In genomic region chr1:220113136-220113695, GRCh38 we compare ENCODE assay signal across 8 cellular contexts. TPM values are rescaled to one million over a fixed set of nuclear protein-coding genes. Genes with fewer than 3 reads are reported as not detected.
DNase-seq lines count a peak whose midpoint lies in the region; ATAC-seq and TF ChIP-seq lines count a peak whose summit lies in the region.

No MANE protein-coding gene starts in this region.

- no peak overlapping the region for H3K4me2 ChIP-seq in Loucy (ENCODE audit: low read depth, low read length, poor library complexity, severe bottlenecking)

- H3K4me1 ChIP-seq in Loucy (ENCODE audit: insufficient read depth, low read length, poor library complexity, severe bottlenecking) (no peaks in the 10 kb centered on the region), lung (ENCODE audit: control insufficient read depth in 2 of 2, insufficient read depth in 2 of 2, low read length in 2 of 2) (no peaks in the 10 kb centered on the region), uterus (peaks cover 0 to 2% of the 10 kb centered on the region in 2 donors)

- H3F3A ChIP-seq in Loucy (ENCODE audit: low read depth) = no peaks in the 10 kb centered on the region

- WGBS in lung, 2 donors = 63 to 70% methylated on average over 5 of the region's 5 CpGs

- no peak overlapping the region for H3K9ac ChIP-seq in Loucy (ENCODE audit: low read depth, low read length, poor library complexity, severe bottlenecking)

- TF ChIP-seq CTCF in Loucy (conservative IDR thresholded peaks at IDR 0.05; ENCODE audit: low read length) = peak; percentile 84
- peak; percentile 51 for TF ChIP-seq CTCF in astrocyte of the cerebellum (IDR thresholded peaks at IDR 0.05; ENCODE audit: low read depth, low read length, missing control alignments)
- peak; percentile 1 for TF ChIP-seq CTCF in lung (IDR thresholded peaks at IDR 0.05; ENCODE audit: control extremely low read depth, extremely low read depth)
- TF ChIP-seq CTCF in uterus (IDR thresholded peaks at IDR 0.05) = peak in 1 of 4 experiments; percentile 11

- ATAC-seq in GM18867 (IDR thresholded peaks at IDR 0.05; ENCODE audit: unreplicated experiment) (peak; percentile 71), lung (ENCODE audit: insufficient read depth, low FRiP score) (no peak)

- in situ Hi-C loops in astrocyte of the cerebellum (cut with HindIII; ENCODE audit: low sequenced_read_pairs) = loop anchor here (5.0 kb wide), 1 partner anchor 116 kb away; no protein-coding TSS in a partner anchor

- H4K20me1 ChIP-seq in Loucy (ENCODE audit: insufficient read depth, low read length, poor library complexity, severe bottlenecking) = no peaks in the 10 kb centered on the region

- no peaks in the 10 kb centered on the region for H3K9me3 ChIP-seq in Loucy (ENCODE audit: insufficient read depth, low read depth, low read length)
- no peaks in the 10 kb centered on the region for H3K9me3 ChIP-seq in lung (ENCODE audit: control insufficient read depth in 2 of 2, insufficient read depth in 1 of 2, low read length in 1 of 2)
- no peaks in the 10 kb centered on the region for H3K9me3 ChIP-seq in uterus

- DNase-seq in COR-L47 (lab: John Stamatoyannopoulos, UW) = peak; percentile 7
- DNase-seq in astrocyte of the cerebellum (ENCODE audit: low read depth) = no peak
- no peak for DNase-seq in lung (ENCODE audit: low spot score)
- DNase-seq in NCI-H128 (lab: John Stamatoyannopoulos, UW; ENCODE audit: unreplicated experiment) = no peak
- DNase-seq in stimulated activated CD4-positive, alpha-beta T cell treated with anti-CD3 and anti-CD28 coated beads, Interleukin-2, amount 100 ng/mL, for 48 hours = no peak
- no peak for DNase-seq in uterus

- H3K79me2 ChIP-seq in Loucy (ENCODE audit: insufficient read depth, low read length) = no peaks in the 10 kb centered on the region

- H3K27ac ChIP-seq in lung (ENCODE audit: low read depth in 1 of 2, low read length in 1 of 2) (no peak overlapping the region), uterus (no peak overlapping the region)

- TF ChIP-seq POLR2A in uterus (IDR thresholded peaks at IDR 0.05) = no peak

- H2AFZ ChIP-seq in Loucy (ENCODE audit: low read length) = no peak overlapping the region

- H3K36me3 ChIP-seq in Loucy (ENCODE audit: insufficient read depth, low read length) (peaks cover 54% of the 10 kb centered on the region; the same call in 1 of the 2 replicates), lung (ENCODE audit: control insufficient read depth in 2 of 2, insufficient read depth in 2 of 2, low read length in 2 of 2) (peaks cover 20 to 37% of the 10 kb centered on the region in 2 donors), uterus (no peaks in the 10 kb centered on the region)

- intact Hi-C loops in uterus (cut with DNase I; ENCODE audit: low total_unique reads) = no loop called here

- H3K9me2 ChIP-seq in Loucy (replicated peaks; ENCODE audit: low read depth, low read length) = no peaks in the 10 kb centered on the region

- H3K4me3 ChIP-seq in Loucy (ENCODE audit: low read length, poor library complexity, severe bottlenecking) (no peak overlapping the region), astrocyte of the cerebellum (ENCODE audit: low read depth, low read length) (no peak overlapping the region), lung (no peak overlapping the region), uterus (no peak overlapping the region)

- no peaks in the 10 kb centered on the region for H3K27me3 ChIP-seq in Loucy (ENCODE audit: insufficient read depth, low read length, poor library complexity, severe bottlenecking)
- no peaks in the 10 kb centered on the region for H3K27me3 ChIP-seq in lung (ENCODE audit: control insufficient read depth, insufficient read depth)
- H3K27me3 ChIP-seq in uterus = no peaks in the 10 kb centered on the region

RNA-seq across cellular contexts. Expression of gene IARS2, which starts 19.3 kb away (rescaled TPM):
- total RNA-seq in lung (10 to 100 TPM; 55.1 to 75.7 TPM), uterus (10 to 100 TPM; 41.0 to 76.5 (median 49.8) TPM)
- polyA plus RNA-seq in lung = 10 to 100 TPM; 20.5 to 41.3 TPM

RNA-seq across cellular contexts. Expression of gene BPNT1, which starts 23.6 kb away (rescaled TPM):
- total RNA-seq in lung (10 to 100 TPM; 21.7 to 28.1 TPM), uterus (10 to 100 TPM; 12.3 to 28.8 (median 13.5) TPM)
- polyA plus RNA-seq in lung = 10 to 100 TPM; 15.9 to 22.2 TPM
